Comparison of ENCODE assay signal across 1 cellular context in the genomic region with DNA sequence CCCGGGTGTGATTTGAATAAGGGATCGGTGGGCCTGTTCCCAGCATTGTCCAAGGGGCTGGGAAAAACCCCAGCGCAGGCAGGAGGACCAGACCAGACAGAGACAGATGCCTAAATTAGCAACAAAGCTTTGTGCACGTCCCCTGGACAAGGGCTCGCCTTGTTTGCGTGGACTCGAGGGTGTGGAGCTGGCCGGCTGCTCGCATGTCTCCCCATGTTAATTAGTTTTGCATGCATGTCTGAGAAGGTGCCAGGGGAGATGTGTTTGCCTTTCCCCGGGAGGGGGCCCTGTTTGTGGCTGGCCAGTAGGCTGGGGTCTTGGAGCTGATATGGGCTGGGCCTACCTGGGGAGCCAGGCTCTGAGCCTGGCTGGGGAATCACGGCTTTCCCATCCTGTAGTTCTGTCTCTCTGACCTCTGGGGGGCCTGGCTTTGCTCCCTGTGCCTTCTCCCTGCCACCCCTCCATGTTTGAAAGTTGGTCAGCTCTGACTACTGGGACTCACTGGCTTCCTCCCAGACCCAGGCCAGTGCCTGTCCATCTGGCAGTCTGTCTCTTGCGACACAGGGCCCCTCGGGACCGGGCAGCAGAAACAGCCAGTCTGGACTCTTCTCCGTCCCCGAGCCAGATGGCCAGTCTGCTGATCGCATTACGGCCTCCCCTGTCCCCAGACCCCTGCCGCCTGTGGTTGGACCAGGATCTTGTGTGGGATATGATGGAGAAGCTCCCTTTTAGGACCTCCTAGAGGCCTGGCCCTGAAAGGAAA.
TF ChIP-seq lines count a peak whose summit lies in the region.

No MANE protein-coding gene starts in this region.

TF ChIP-seq in H1, 55 proteins besides CTCF, POLR2A, EP300 and RAD21 (continued from another document):
- TF ChIP-seq NANOG (IDR thresholded peaks at IDR 0.05; ENCODE audit: insufficient read depth, low read depth, low read length, poor library complexity, severe bottlenecking), result no peak
- TF ChIP-seq TCF12 (IDR thresholded peaks at IDR 0.05; ENCODE audit: low read depth, low read length), result no peak
